Comparison of ENCODE assay signal across 9 cellular contexts in genomic region chrX:119638725-119639471, GRCh38. TPM values are rescaled to one million over a fixed set of nuclear protein-coding genes. Genes with fewer than 3 reads are reported as not detected.
DNase-seq lines count a peak whose midpoint lies in the region; ATAC-seq and FAIRE-seq lines count a peak whose summit lies in the region.
"Had no signal": no experiment of that assay in that cellular context is flagged by ENCODE, and none has a peak within 500 bp of the region (broad histone marks: within the 10 kb centered on the region; RNA-seq: fewer than 3 reads in every experiment).

No MANE protein-coding gene starts in this region.

- no peaks in the 10 kb centered on the region for H3K27me3 Mint-ChIP-seq in T-cell

- DNase-seq in CD1c-positive myeloid dendritic cell (ENCODE audit: extremely low spot score) (peak; percentile 60), GM19239 (ENCODE audit: insufficient read length, low spot score) (no peak), T-cell (no peak), activated gamma-delta T cell (lab: John Stamatoyannopoulos, UW) (no peak), NCI-H446 (lab: John Stamatoyannopoulos, UW) (no peak), mucosa of gallbladder (ENCODE audit: low spot score) (no peak), NK-92 (lab: John Stamatoyannopoulos, UW; ENCODE audit: unreplicated experiment) (no peak)
- DNase-seq: lower lobe of right lung had no signal

- no peaks in the 10 kb centered on the region for H3K9me3 Mint-ChIP-seq in T-cell

- no peak overlapping the region for H3K4me3 Mint-ChIP-seq in T-cell

- H3K27ac Mint-ChIP-seq in T-cell: peak overlapping the region; percentile 43 to 50

- POLR2A ChIA-PET in T-cell (lab: Charles Lee): no interaction called here

- CTCF ChIA-PET in T-cell (lab: Charles Lee): interaction anchor here (0.5 to 1.0 kb wide), 2 partner anchors 55 to 92 kb away, joined by 5 to 12 read pairs; no protein-coding TSS in a partner anchor

- FAIRE-seq in GM19239 (lab: Jason Lieb, UNC): peak; percentile 100

- ATAC-seq in HG03045 (IDR thresholded peaks at IDR 0.05; ENCODE audit: unreplicated experiment) (peak; percentile 73), T-cell (replicated peaks in 1 of 4) (peak in 2 of 4 experiments; percentile 11 to 23)

- H3K4me1 Mint-ChIP-seq in T-cell: peaks cover 22 to 40% (median 32%) of the 10 kb centered on the region in 3 donors

- peaks cover 30% of the 10 kb centered on the region for H3K36me3 Mint-ChIP-seq in T-cell

RNA-seq across cellular contexts. Expression of gene NKRF, which starts 32.7 kb away (rescaled TPM):
- total RNA-seq in T-cell (10 to 100 TPM; 13.0 to 14.2 (median 13.7) TPM), mucosa of gallbladder (8.3 TPM)

RNA-seq across cellular contexts. Expression of gene SEPTIN6, which starts 54.1 kb away (rescaled TPM):
- total RNA-seq in T-cell (100 to 1,000 TPM; 171 to 269 (median 206) TPM), mucosa of gallbladder (36.3 TPM)
